29 cellular contexts compared by ENCODE assay signal in genomic region chr10:92304061-92304460, GRCh38.
"Had no signal": no experiment of that assay in that cellular context is flagged by ENCODE, and none has a peak within 500 bp of the region (broad histone marks: within the 10 kb centered on the region; RNA-seq: fewer than 3 reads in every experiment).

No MANE protein-coding gene starts in this region.

- H3K4me3 ChIP-seq: breast epithelium, esophagus muscularis mucosa, left lung, lower lobe of right lung, ovary, right lobe of liver, thoracic aorta, upper lobe of left lung, vagina had no signal

- ATAC-seq: activated CD4-positive, CD25-positive, alpha-beta regulatory T cell treated with anti-CD3 and anti-CD28 coated beads, Interleukin-2, amount 50 U/mL, for 24 hours; activated T-cell treated with anti-CD3 and anti-CD28 coated beads, Interleukin-2, amount 50 U/mL, for 72 hours; left lung; lower lobe of right lung; right lobe of liver had no signal

- H3K27ac ChIP-seq: breast epithelium, esophagus muscularis mucosa, left lung, lower lobe of right lung, ovary, right lobe of liver, thoracic aorta, upper lobe of left lung, vagina, VCaP had no signal

- H3K9me3 Mint-ChIP-seq: activated T-cell treated with anti-CD3 and anti-CD28 coated beads, Interleukin-2, amount 50 U/mL, for 72 hours; dendritic cell treated with granulocyte-macrophage colony-stimulating factor and Interleukin-4, amounts not matched to agents 40 ng/mL and 50 ng/mL, for 4 days; naive B cell; nephron progenitor cell; stimulated activated naive CD8-positive, alpha-beta T cell treated with anti-CD3 and anti-CD28 coated beads, Interleukin-15, Interleukin-2, amounts not matched to agents 100 ng/mL and 50 ng/mL, for 24 hours had no signal

- FAIRE-seq: islet of Langerhans, TTC549 had no signal

- H3K9me3 ChIP-seq: breast epithelium, esophagus muscularis mucosa, left lung, lower lobe of right lung, ovary, right lobe of liver, thoracic aorta, upper lobe of left lung, vagina had no signal

- H3K27ac Mint-ChIP-seq: activated T-cell treated with anti-CD3 and anti-CD28 coated beads, Interleukin-2, amount 50 U/mL, for 72 hours; dendritic cell treated with granulocyte-macrophage colony-stimulating factor and Interleukin-4, amounts not matched to agents 40 ng/mL and 50 ng/mL, for 4 days; nephron progenitor cell; progenitor cell of endocrine pancreas had no signal

- H3K27me3 Mint-ChIP-seq: dendritic cell treated with granulocyte-macrophage colony-stimulating factor and Interleukin-4, amounts not matched to agents 40 ng/mL and 50 ng/mL, for 4 days; naive B cell; progenitor cell of endocrine pancreas; stimulated activated naive CD8-positive, alpha-beta T cell treated with anti-CD3 and anti-CD28 coated beads, Interleukin-15, Interleukin-2, amounts not matched to agents 100 ng/mL and 50 ng/mL, for 24 hours had no signal

- H3K36me3 ChIP-seq: breast epithelium, ovary, thoracic aorta, vagina had no signal

- DNase-seq: activated CD4-positive, alpha-beta T cell treated with anti-CD3 and anti-CD28 coated beads for 48 hours; activated CD4-positive, alpha-beta T cell treated with anti-CD3 and anti-CD28 coated beads, Interleukin-2, amount 50 U/mL, for 48 hours; activated effector memory CD4-positive, alpha-beta T cell treated with Interleukin-2 at 50 U/mL for 16 hours; activated naive CD4-positive, alpha-beta T cell treated with Interleukin-2 at 50 U/mL for 16 hours; activated T-cell treated with anti-CD3 and anti-CD28 coated beads, Interleukin-2, amount 50 U/mL, for 72 hours; amygdala; central memory CD4-positive, alpha-beta T cell; effector CD4-positive, alpha-beta T cell; foreskin melanocyte; left lung; lower lobe of right lung; naive B cell; nephron progenitor cell; ovary; right lobe of liver; stimulated activated CD4-positive, alpha-beta T cell treated with anti-CD3 and anti-CD28 coated beads, Interleukin-2, amount 100 ng/mL, for 48 hours; T-helper 9 cell; upper lobe of left lung had no signal

- H3K4me1 ChIP-seq: breast epithelium, lower lobe of right lung, right lobe of liver had no signal

- H3K4me3 Mint-ChIP-seq: dendritic cell treated with granulocyte-macrophage colony-stimulating factor and Interleukin-4, amounts not matched to agents 40 ng/mL and 50 ng/mL, for 4 days; naive B cell; nephron progenitor cell had no signal
